1 cellular context compared by ENCODE assay signal in the genomic region with DNA sequence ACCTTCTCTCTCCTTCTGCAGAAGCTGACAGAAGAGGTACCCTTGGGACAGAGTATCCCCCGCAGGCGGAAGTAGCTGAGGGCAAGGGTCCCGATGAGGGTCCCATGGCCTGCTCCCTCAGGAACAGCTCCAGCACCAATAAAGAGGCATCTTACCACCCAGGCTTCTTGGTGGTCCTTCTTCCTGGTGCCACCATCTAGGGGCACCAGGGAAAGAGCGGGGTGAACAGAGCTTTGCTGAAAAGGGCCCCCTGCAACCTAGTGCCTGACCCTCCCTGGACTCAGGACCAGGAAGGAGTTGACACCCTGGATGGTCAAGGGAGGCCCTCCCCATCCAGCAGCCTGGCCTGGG.
TF ChIP-seq lines count a peak whose summit lies in the region.

No MANE protein-coding gene starts in this region.

TF ChIP-seq in GM23338, 12 proteins besides CTCF, POLR2A, EP300 and RAD21:
- TF ChIP-seq, protein P1, sequence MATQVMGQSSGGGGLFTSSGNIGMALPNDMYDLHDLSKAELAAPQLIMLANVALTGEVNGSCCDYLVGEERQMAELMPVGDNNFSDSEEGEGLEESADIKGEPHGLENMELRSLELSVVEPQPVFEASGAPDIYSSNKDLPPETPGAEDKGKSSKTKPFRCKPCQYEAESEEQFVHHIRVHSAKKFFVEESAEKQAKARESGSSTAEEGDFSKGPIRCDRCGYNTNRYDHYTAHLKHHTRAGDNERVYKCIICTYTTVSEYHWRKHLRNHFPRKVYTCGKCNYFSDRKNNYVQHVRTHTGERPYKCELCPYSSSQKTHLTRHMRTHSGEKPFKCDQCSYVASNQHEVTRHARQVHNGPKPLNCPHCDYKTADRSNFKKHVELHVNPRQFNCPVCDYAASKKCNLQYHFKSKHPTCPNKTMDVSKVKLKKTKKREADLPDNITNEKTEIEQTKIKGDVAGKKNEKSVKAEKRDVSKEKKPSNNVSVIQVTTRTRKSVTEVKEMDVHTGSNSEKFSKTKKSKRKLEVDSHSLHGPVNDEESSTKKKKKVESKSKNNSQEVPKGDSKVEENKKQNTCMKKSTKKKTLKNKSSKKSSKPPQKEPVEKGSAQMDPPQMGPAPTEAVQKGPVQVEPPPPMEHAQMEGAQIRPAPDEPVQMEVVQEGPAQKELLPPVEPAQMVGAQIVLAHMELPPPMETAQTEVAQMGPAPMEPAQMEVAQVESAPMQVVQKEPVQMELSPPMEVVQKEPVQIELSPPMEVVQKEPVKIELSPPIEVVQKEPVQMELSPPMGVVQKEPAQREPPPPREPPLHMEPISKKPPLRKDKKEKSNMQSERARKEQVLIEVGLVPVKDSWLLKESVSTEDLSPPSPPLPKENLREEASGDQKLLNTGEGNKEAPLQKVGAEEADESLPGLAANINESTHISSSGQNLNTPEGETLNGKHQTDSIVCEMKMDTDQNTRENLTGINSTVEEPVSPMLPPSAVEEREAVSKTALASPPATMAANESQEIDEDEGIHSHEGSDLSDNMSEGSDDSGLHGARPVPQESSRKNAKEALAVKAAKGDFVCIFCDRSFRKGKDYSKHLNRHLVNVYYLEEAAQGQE (IDR thresholded peaks at IDR 0.05; ENCODE audit: unreplicated experiment) = no peak
- no peak for TF ChIP-seq NANOG (IDR thresholded peaks at IDR 0.05; ENCODE audit: borderline replicate concordance)
- no peak for TF ChIP-seq STAT1 (IDR thresholded peaks at IDR 0.05; ENCODE audit: unreplicated experiment)
- TF ChIP-seq, protein P2, sequence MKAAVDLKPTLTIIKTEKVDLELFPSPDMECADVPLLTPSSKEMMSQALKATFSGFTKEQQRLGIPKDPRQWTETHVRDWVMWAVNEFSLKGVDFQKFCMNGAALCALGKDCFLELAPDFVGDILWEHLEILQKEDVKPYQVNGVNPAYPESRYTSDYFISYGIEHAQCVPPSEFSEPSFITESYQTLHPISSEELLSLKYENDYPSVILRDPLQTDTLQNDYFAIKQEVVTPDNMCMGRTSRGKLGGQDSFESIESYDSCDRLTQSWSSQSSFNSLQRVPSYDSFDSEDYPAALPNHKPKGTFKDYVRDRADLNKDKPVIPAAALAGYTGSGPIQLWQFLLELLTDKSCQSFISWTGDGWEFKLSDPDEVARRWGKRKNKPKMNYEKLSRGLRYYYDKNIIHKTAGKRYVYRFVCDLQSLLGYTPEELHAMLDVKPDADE (IDR thresholded peaks at IDR 0.05) = no peak
- no peak for TF ChIP-seq JUNB (IDR thresholded peaks at IDR 0.05; ENCODE audit: unreplicated experiment)
- TF ChIP-seq EZH2phosphoT487 (IDR thresholded peaks at IDR 0.05; ENCODE audit: unreplicated experiment) = no peak
- TF ChIP-seq POLR2AphosphoS5 (IDR thresholded peaks at IDR 0.05; ENCODE audit: low read depth) = no peak
- no peak for TF ChIP-seq EZH2 (IDR thresholded peaks at IDR 0.05; ENCODE audit: low read depth, unreplicated experiment)
- TF ChIP-seq, protein P3, sequence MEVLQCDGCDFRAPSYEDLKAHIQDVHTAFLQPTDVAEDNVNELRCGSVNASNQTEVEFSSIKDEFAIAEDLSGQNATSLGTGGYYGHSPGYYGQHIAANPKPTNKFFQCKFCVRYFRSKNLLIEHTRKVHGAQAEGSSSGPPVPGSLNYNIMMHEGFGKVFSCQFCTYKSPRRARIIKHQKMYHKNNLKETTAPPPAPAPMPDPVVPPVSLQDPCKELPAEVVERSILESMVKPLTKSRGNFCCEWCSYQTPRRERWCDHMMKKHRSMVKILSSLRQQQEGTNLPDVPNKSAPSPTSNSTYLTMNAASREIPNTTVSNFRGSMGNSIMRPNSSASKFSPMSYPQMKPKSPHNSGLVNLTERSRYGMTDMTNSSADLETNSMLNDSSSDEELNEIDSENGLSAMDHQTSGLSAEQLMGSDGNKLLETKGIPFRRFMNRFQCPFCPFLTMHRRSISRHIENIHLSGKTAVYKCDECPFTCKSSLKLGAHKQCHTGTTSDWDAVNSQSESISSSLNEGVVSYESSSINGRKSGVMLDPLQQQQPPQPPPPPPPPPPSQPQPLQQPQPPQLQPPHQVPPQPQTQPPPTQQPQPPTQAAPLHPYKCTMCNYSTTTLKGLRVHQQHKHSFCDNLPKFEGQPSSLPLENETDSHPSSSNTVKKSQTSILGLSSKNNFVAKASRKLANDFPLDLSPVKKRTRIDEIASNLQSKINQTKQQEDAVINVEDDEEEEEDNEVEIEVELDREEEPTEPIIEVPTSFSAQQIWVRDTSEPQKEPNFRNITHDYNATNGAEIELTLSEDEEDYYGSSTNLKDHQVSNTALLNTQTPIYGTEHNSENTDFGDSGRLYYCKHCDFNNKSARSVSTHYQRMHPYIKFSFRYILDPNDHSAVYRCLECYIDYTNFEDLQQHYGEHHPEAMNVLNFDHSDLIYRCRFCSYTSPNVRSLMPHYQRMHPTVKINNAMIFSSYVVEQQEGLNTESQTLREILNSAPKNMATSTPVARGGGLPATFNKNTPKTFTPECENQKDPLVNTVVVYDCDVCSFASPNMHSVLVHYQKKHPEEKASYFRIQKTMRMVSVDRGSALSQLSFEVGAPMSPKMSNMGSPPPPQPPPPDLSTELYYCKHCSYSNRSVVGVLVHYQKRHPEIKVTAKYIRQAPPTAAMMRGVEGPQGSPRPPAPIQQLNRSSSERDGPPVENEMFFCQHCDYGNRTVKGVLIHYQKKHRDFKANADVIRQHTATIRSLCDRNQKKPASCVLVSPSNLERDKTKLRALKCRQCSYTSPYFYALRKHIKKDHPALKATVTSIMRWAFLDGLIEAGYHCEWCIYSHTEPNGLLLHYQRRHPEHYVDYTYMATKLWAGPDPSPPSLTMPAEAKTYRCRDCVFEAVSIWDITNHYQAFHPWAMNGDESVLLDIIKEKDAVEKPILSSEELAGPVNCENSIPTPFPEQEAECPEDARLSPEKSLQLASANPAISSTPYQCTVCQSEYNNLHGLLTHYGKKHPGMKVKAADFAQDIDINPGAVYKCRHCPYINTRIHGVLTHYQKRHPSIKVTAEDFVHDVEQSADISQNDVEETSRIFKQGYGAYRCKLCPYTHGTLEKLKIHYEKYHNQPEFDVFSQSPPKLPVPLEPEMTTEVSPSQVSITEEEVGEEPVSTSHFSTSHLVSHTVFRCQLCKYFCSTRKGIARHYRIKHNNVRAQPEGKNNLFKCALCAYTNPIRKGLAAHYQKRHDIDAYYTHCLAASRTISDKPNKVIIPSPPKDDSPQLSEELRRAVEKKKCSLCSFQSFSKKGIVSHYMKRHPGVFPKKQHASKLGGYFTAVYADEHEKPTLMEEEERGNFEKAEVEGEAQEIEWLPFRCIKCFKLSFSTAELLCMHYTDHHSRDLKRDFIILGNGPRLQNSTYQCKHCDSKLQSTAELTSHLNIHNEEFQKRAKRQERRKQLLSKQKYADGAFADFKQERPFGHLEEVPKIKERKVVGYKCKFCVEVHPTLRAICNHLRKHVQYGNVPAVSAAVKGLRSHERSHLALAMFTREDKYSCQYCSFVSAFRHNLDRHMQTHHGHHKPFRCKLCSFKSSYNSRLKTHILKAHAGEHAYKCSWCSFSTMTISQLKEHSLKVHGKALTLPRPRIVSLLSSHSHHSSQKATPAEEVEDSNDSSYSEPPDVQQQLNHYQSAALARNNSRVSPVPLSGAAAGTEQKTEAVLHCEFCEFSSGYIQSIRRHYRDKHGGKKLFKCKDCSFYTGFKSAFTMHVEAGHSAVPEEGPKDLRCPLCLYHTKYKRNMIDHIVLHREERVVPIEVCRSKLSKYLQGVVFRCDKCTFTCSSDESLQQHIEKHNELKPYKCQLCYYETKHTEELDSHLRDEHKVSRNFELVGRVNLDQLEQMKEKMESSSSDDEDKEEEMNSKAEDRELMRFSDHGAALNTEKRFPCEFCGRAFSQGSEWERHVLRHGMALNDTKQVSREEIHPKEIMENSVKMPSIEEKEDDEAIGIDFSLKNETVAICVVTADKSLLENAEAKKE (CRISPR knock-in tag; IDR thresholded peaks at IDR 0.05) = no peak
- TF ChIP-seq ZNF114 (CRISPR knock-in tag; IDR thresholded peaks at IDR 0.05) = no peak
- no peak for TF ChIP-seq ZNF331 (CRISPR knock-in tag; IDR thresholded peaks at IDR 0.05; ENCODE audit: low read depth)
- TF ChIP-seq CREB1 (CRISPR knock-in tag; IDR thresholded peaks at IDR 0.05; ENCODE audit: low read depth) = no peak
